Comparison of ENCODE assay signal across 17 cellular contexts in genomic region chr7:143728333-143728862, GRCh38. TPM values are rescaled to one million over a fixed set of nuclear protein-coding genes. Genes with fewer than 3 reads are reported as not detected.
A peak's percentile ranks its signal among the peaks of the same experiment; 100 is the strongest.
DNase-seq lines count a peak whose midpoint lies in the region; ATAC-seq and TF ChIP-seq lines count a peak whose summit lies in the region.
"Had no signal": no experiment of that assay in that cellular context is flagged by ENCODE, and none has a peak within 500 bp of the region (broad histone marks: within the 10 kb centered on the region; RNA-seq: fewer than 3 reads in every experiment).

No MANE protein-coding gene starts in this region.

- no peaks in the 10 kb centered on the region for H3K79me2 ChIP-seq in MM.1S (ENCODE audit: low read length)

- H3K4me1 Mint-ChIP-seq in activated T-cell treated with anti-CD3 and anti-CD28 coated beads, Interleukin-2, amount 50 U/mL, for 72 hours (ENCODE audit: low read depth) = peaks cover 9% of the 10 kb centered on the region
- no peaks in the 10 kb centered on the region for H3K4me1 Mint-ChIP-seq in CD8-positive, alpha-beta T cell (ENCODE audit: low read depth)
- H3K4me1 Mint-ChIP-seq: B cell, H9, IgD-negative memory B cell had no signal

- no peak for DNase-seq in activated T-cell treated with anti-CD3 and anti-CD28 coated beads, Interleukin-2, amount 50 U/mL, for 72 hours
- DNase-seq in activated T-cell treated with anti-CD3 and anti-CD28 coated beads for 4 hours (no peak), MM.1S (peak; percentile 1), mesenteric fat pad (ENCODE audit: low spot score) (peak; percentile 62), ascending aorta (ENCODE audit: low spot score in 2 of 2) (no peak)
- no peak for DNase-seq in CD8-positive, alpha-beta T cell
- no peak for DNase-seq in NK-92 treated with Interleukin-12 subunit alpha and Interleukin-12 subunit beta, amount 100 ng/mL, for 24 hours (lab: John Stamatoyannopoulos, UW)
- DNase-seq: C1 segment of cervical spinal cord; CD4-positive, alpha-beta T cell; DMS79; GM23248; H9 had no signal

- TF ChIP-seq CTCF in CD8-positive, alpha-beta T cell (IDR thresholded peaks at IDR 0.05) = no peak
- no peak for TF ChIP-seq CTCF in MM.1S (IDR thresholded peaks at IDR 0.05; ENCODE audit: low read length)
- no peak for TF ChIP-seq CTCF in ascending aorta (IDR thresholded peaks at IDR 0.05)

- H3K9me2 ChIP-seq in MM.1S (replicated peaks; ENCODE audit: insufficient read depth, low read length) = no peaks in the 10 kb centered on the region

- peak overlapping the region; percentile 42 for H3K27ac Mint-ChIP-seq in activated T-cell treated with anti-CD3 and anti-CD28 coated beads, Interleukin-2, amount 50 U/mL, for 72 hours
- peak overlapping the region; percentile 74 for H3K27ac Mint-ChIP-seq in CD8-positive, alpha-beta T cell
- H3K27ac Mint-ChIP-seq: B cell; CD4-positive, alpha-beta T cell; H9; IgD-negative memory B cell had no signal

- POLR2A ChIA-PET in CD8-positive, alpha-beta T cell (lab: Charles Lee) = interaction anchor here (0.6 kb wide), 1 partner anchor 173 kb away, joined by 3 read pairs; no protein-coding TSS in a partner anchor

- H4K20me1 ChIP-seq in MM.1S (ENCODE audit: insufficient read depth, low read length) = no peaks in the 10 kb centered on the region

- ATAC-seq in activated T-cell treated with anti-CD3 and anti-CD28 coated beads, Interleukin-2, amount 50 U/mL, for 72 hours (replicated peaks in 1 of 2) = no peak
- ATAC-seq in CD8-positive, alpha-beta T cell = no peak

- no peak overlapping the region for H3K4me3 Mint-ChIP-seq in activated T-cell treated with anti-CD3 and anti-CD28 coated beads, Interleukin-2, amount 50 U/mL, for 72 hours
- H3K4me3 Mint-ChIP-seq in CD8-positive, alpha-beta T cell = no peak overlapping the region
- H3K4me3 Mint-ChIP-seq: B cell; CD4-positive, alpha-beta T cell; H9; IgD-negative memory B cell had no signal

- H3K4me2 ChIP-seq in MM.1S (ENCODE audit: low read depth, low read length) = no peak overlapping the region

- no peaks in the 10 kb centered on the region for H3K36me3 ChIP-seq in CD8-positive, alpha-beta T cell (ENCODE audit: insufficient read depth, low read length)
- no peaks in the 10 kb centered on the region for H3K36me3 ChIP-seq in MM.1S (replicated peaks; ENCODE audit: insufficient read depth, low read length)
- H3K36me3 ChIP-seq in ascending aorta = no peaks in the 10 kb centered on the region

- no peak overlapping the region for H3K27ac ChIP-seq in CD8-positive, alpha-beta T cell (ENCODE audit: low read depth, low read length)
- H3K27ac ChIP-seq in MM.1S (ENCODE audit: low read length) = no peak overlapping the region
- H3K27ac ChIP-seq in ascending aorta = no peak overlapping the region
- H3K27ac ChIP-seq: GM23248 had no signal

- no peaks in the 10 kb centered on the region for H3K9me3 Mint-ChIP-seq in activated T-cell treated with anti-CD3 and anti-CD28 coated beads, Interleukin-2, amount 50 U/mL, for 72 hours
- no peaks in the 10 kb centered on the region for H3K9me3 Mint-ChIP-seq in CD8-positive, alpha-beta T cell
- H3K9me3 Mint-ChIP-seq: CD4-positive, alpha-beta T cell; H9 had no signal

- intact Hi-C loops in CD8-positive, alpha-beta T cell (cut with DNase I, micrococcal nuclease) = no loop called here
- intact Hi-C loops in ascending aorta (cut with DNase I) = no loop called here

- CTCF ChIA-PET in CD8-positive, alpha-beta T cell (lab: Charles Lee) = interaction anchor here (1.3 kb wide), 1 partner anchor 13 kb away, joined by 4 read pairs; no protein-coding TSS in a partner anchor

- H3K9me3 ChIP-seq in CD8-positive, alpha-beta T cell (ENCODE audit: low read length) = no peaks in the 10 kb centered on the region
- H3K9me3 ChIP-seq in MM.1S (replicated peaks; ENCODE audit: insufficient read depth, low read length) = no peaks in the 10 kb centered on the region
- H3K9me3 ChIP-seq in ascending aorta = no peaks in the 10 kb centered on the region

- peaks cover 0 to 15% of the 10 kb centered on the region in 2 donors for H3K36me3 Mint-ChIP-seq in activated T-cell treated with anti-CD3 and anti-CD28 coated beads, Interleukin-2, amount 50 U/mL, for 72 hours (ENCODE audit: insufficient read depth in 2 of 2)
- peaks cover 32% of the 10 kb centered on the region for H3K36me3 Mint-ChIP-seq in CD8-positive, alpha-beta T cell

- no peaks in the 10 kb centered on the region for H3K4me1 ChIP-seq in CD8-positive, alpha-beta T cell (ENCODE audit: insufficient read depth, low read length)
- H3K4me1 ChIP-seq in MM.1S (ENCODE audit: low read length) (no peaks in the 10 kb centered on the region), ascending aorta (no peaks in the 10 kb centered on the region)

- no peak overlapping the region for H3K9ac ChIP-seq in MM.1S (ENCODE audit: low read length)
- H3K9ac ChIP-seq: GM23248 had no signal

- no peaks in the 10 kb centered on the region for H3K27me3 Mint-ChIP-seq in activated T-cell treated with anti-CD3 and anti-CD28 coated beads, Interleukin-2, amount 50 U/mL, for 72 hours (ENCODE audit: low read depth)
- H3K27me3 Mint-ChIP-seq in CD8-positive, alpha-beta T cell (ENCODE audit: low read depth) = no peaks in the 10 kb centered on the region
- H3K27me3 Mint-ChIP-seq: B cell; CD4-positive, alpha-beta T cell; IgD-negative memory B cell had no signal

- no peak overlapping the region for H3K4me3 ChIP-seq in CD8-positive, alpha-beta T cell (ENCODE audit: low read depth, low read length)
- H3K4me3 ChIP-seq in MM.1S (ENCODE audit: low read length) = no peak overlapping the region
- no peak overlapping the region for H3K4me3 ChIP-seq in ascending aorta
- H3K4me3 ChIP-seq: GM23248 had no signal

- H3K27me3 ChIP-seq in CD8-positive, alpha-beta T cell (ENCODE audit: insufficient read depth, low read length) = no peaks in the 10 kb centered on the region
- H3K27me3 ChIP-seq in MM.1S (replicated peaks; ENCODE audit: insufficient read depth, low read length) (no peaks in the 10 kb centered on the region), ascending aorta (no peaks in the 10 kb centered on the region)

- no peak overlapping the region for H2AFZ ChIP-seq in MM.1S (ENCODE audit: low read length)
- H2AFZ ChIP-seq: GM23248 had no signal

- H3F3A ChIP-seq in MM.1S (ENCODE audit: insufficient read depth, low read length) = no peaks in the 10 kb centered on the region

RNA-seq across cellular contexts. Expression of gene CTAGE6, which starts 29.1 kb away (rescaled TPM):
- 1 to 10 TPM in 1 of 2 donors, under 1 TPM in 1; 0.79 to 2.8 TPM for total RNA-seq in activated T-cell treated with anti-CD3 and anti-CD28 coated beads, Interleukin-2, amount 50 U/mL, for 72 hours
- total RNA-seq in CD8-positive, alpha-beta T cell = under 1 TPM in 1 of 2 experiments, not detected in 1; 0.33 TPM
- total RNA-seq in mesenteric fat pad = 0.29 TPM
- total RNA-seq in ascending aorta = not detected
- total RNA-seq: A172, G401, H9, HT-29 had no signal

Comparison
In these comparisons a context has a peak if more than half of its experiments do, and no peak if none do; other contexts are left out.
1. DNase-seq: peak in MM.1S (single experiment) and mesenteric fat pad (single experiment); none in activated T-cell treated with anti-CD3 and anti-CD28 coated beads, Interleukin-2, amount 50 U/mL, for 72 hours (0 of 2), activated T-cell treated with anti-CD3 and anti-CD28 coated beads for 4 hours (single experiment), CD8-positive, alpha-beta T cell (0 of 7), NK-92 treated with Interleukin-12 subunit alpha and Interleukin-12 subunit beta, amount 100 ng/mL, for 24 hours (single experiment) and ascending aorta (0 of 2).